Comparison of ENCODE assay signal across 19 cellular contexts in genomic region chr21:39055167-39055767, GRCh38.
A peak's percentile ranks its signal among the peaks of the same experiment; 100 is the strongest.
DNase-seq lines count a peak whose midpoint lies in the region; ATAC-seq and TF ChIP-seq lines count a peak whose summit lies in the region.
"Had no signal": no experiment of that assay in that cellular context is flagged by ENCODE, and none has a peak within 500 bp of the region (broad histone marks: within the 10 kb centered on the region; RNA-seq: fewer than 3 reads in every experiment).

No MANE protein-coding gene starts in this region.

- H3K4me3 Mint-ChIP-seq in stimulated activated effector memory CD8-positive, alpha-beta T cell treated with anti-CD3 and anti-CD28 coated beads, Interleukin-12 subunit alpha, Interleukin-12 subunit beta, amount 100 ng/mL, for 72 hours = no peak overlapping the region
- no peak overlapping the region for H3K4me3 Mint-ChIP-seq in nephron progenitor cell
- H3K4me3 Mint-ChIP-seq in endodermal cell = no peak overlapping the region
- H3K4me3 Mint-ChIP-seq: neural progenitor cell had no signal

- no peaks in the 10 kb centered on the region for H3K9me3 Mint-ChIP-seq in stimulated activated effector memory CD8-positive, alpha-beta T cell treated with anti-CD3 and anti-CD28 coated beads, Interleukin-12 subunit alpha, Interleukin-12 subunit beta, amount 100 ng/mL, for 72 hours
- H3K9me3 Mint-ChIP-seq in nephron progenitor cell (no peaks in the 10 kb centered on the region), endodermal cell (no peaks in the 10 kb centered on the region)
- H3K9me3 Mint-ChIP-seq: neural progenitor cell had no signal

- no peak overlapping the region for H3K27ac Mint-ChIP-seq in stimulated activated effector memory CD8-positive, alpha-beta T cell treated with anti-CD3 and anti-CD28 coated beads, Interleukin-12 subunit alpha, Interleukin-12 subunit beta, amount 100 ng/mL, for 72 hours
- H3K27ac Mint-ChIP-seq in nephron progenitor cell (no peak overlapping the region), endodermal cell (no peak overlapping the region)
- H3K27ac Mint-ChIP-seq: neural progenitor cell had no signal

- H3K4me1 ChIP-seq in right atrium auricular region = peaks cover 0 to 17% of the 10 kb centered on the region in 2 donors
- no peaks in the 10 kb centered on the region for H3K4me1 ChIP-seq in stomach smooth muscle (ENCODE audit: control insufficient read depth, insufficient read depth, low read length)
- H3K4me1 ChIP-seq in endodermal cell (ENCODE audit: control insufficient read depth, insufficient read depth, low read length) = no peaks in the 10 kb centered on the region
- H3K4me1 ChIP-seq: SJCRH30 had no signal

- H3K27me3 Mint-ChIP-seq in nephron progenitor cell (ENCODE audit: low read depth, poor library complexity) (peaks cover 14% of the 10 kb centered on the region), endodermal cell (ENCODE audit: insufficient read depth) (peaks cover 2% of the 10 kb centered on the region)

- WGBS in endodermal cell (ENCODE audit: insufficient coverage in 1 of 2, insufficient read length in 1 of 2), 2 experiments = 93 to 96% methylated on average over 4 to 6 of the region's 6 CpGs

- no peaks in the 10 kb centered on the region for H3K4me1 Mint-ChIP-seq in stimulated activated effector memory CD8-positive, alpha-beta T cell treated with anti-CD3 and anti-CD28 coated beads, Interleukin-12 subunit alpha, Interleukin-12 subunit beta, amount 100 ng/mL, for 72 hours
- peaks cover 16% of the 10 kb centered on the region for H3K4me1 Mint-ChIP-seq in nephron progenitor cell
- no peaks in the 10 kb centered on the region for H3K4me1 Mint-ChIP-seq in endodermal cell

- no peak for ATAC-seq in stimulated activated effector memory CD8-positive, alpha-beta T cell treated with anti-CD3 and anti-CD28 coated beads, Interleukin-12 subunit alpha, Interleukin-12 subunit beta, amount 100 ng/mL, for 72 hours
- ATAC-seq in HG03520 (IDR thresholded peaks at IDR 0.05; ENCODE audit: unreplicated experiment) = no peak
- ATAC-seq: activated CD4-positive, CD25-positive, alpha-beta regulatory T cell treated with anti-CD3 and anti-CD28 coated beads, Interleukin-2, amount 50 U/mL, for 24 hours had no signal

- H3K27ac ChIP-seq in right atrium auricular region (peak overlapping the region; percentile 15 to 65), stomach smooth muscle (ENCODE audit: low read length) (peak overlapping the region; percentile 46), endodermal cell (ENCODE audit: low read depth, low read length) (no peak overlapping the region)
- H3K27ac ChIP-seq: epithelial cell of prostate, neural progenitor cell, SJCRH30 had no signal

- H3K9ac ChIP-seq in stomach smooth muscle (ENCODE audit: low read length in 2 of 2) = no peak overlapping the region
- H3K9ac ChIP-seq in endodermal cell (ENCODE audit: extremely low read depth, low read length, poor library complexity, severe bottlenecking) = no peak overlapping the region
- H3K9ac ChIP-seq: neural progenitor cell had no signal

- DNase-seq in GM04503 (ENCODE audit: low read depth) = peak; percentile 53
- DNase-seq in NOMO-1 treated with DMSO at 0.1 percent for 48 hours (lab: John Stamatoyannopoulos, UW; ENCODE audit: unreplicated experiment) = peak; percentile 66
- no peak for DNase-seq in right atrium auricular region (ENCODE audit: low spot score)
- no peak for DNase-seq in stimulated activated effector memory CD8-positive, alpha-beta T cell treated with anti-CD3 and anti-CD28 coated beads, Interleukin-12 subunit alpha, Interleukin-12 subunit beta, amount 100 ng/mL, for 72 hours (ENCODE audit: low spot score in 2 of 2)
- no peak for DNase-seq in nephron progenitor cell
- DNase-seq in endodermal cell = no peak
- DNase-seq: DMS79 treated with DMSO at 0.1 percent for 48 hours; glutamatergic neuron; KG1; midbrain; NCI-H1417 treated with DMSO at 0.1 percent for 48 hours; NCI-H446 treated with DMSO at 0.1 percent for 48 hours; SJCRH30; stimulated activated CD4-positive, alpha-beta T cell treated with anti-CD3 and anti-CD28 coated beads, Interleukin-1b, Interleukin-23, amount 100 ng/mL, for 48 hours had no signal

- TF ChIP-seq CTCF in right atrium auricular region (IDR thresholded peaks at IDR 0.05) (no peak), nephron progenitor cell (IDR thresholded peaks at IDR 0.05) (no peak), endodermal cell (conservative IDR thresholded peaks at IDR 0.05) (no peak)

- H3K4me3 ChIP-seq in right atrium auricular region = no peak overlapping the region
- H3K4me3 ChIP-seq in stomach smooth muscle (ENCODE audit: low read length in 2 of 2) = no peak overlapping the region
- no peak overlapping the region for H3K4me3 ChIP-seq in endodermal cell (ENCODE audit: low read length)
- H3K4me3 ChIP-seq: neural progenitor cell, SJCRH30 had no signal

- no peaks in the 10 kb centered on the region for H3K9me3 ChIP-seq in right atrium auricular region
- H3K9me3 ChIP-seq in stomach smooth muscle (ENCODE audit: control insufficient read depth in 2 of 2, low read length in 2 of 2) = no peaks in the 10 kb centered on the region
- no peaks in the 10 kb centered on the region for H3K9me3 ChIP-seq in endodermal cell (ENCODE audit: control insufficient read depth, low read length)
- H3K9me3 ChIP-seq: SJCRH30 had no signal

- no peaks in the 10 kb centered on the region for H3K27me3 ChIP-seq in right atrium auricular region
- H3K27me3 ChIP-seq in stomach smooth muscle (ENCODE audit: control insufficient read depth in 1 of 2, insufficient read depth in 2 of 2, low read length in 2 of 2) = no peaks in the 10 kb centered on the region
- H3K27me3 ChIP-seq in endodermal cell (ENCODE audit: control insufficient read depth, insufficient read depth, low read length, poor library complexity, severe bottlenecking) = no peaks in the 10 kb centered on the region
- H3K27me3 ChIP-seq: neural progenitor cell had no signal

- H3K36me3 Mint-ChIP-seq in stimulated activated effector memory CD8-positive, alpha-beta T cell treated with anti-CD3 and anti-CD28 coated beads, Interleukin-12 subunit alpha, Interleukin-12 subunit beta, amount 100 ng/mL, for 72 hours = no peaks in the 10 kb centered on the region
- H3K36me3 Mint-ChIP-seq in nephron progenitor cell (ENCODE audit: low read depth) (no peaks in the 10 kb centered on the region), endodermal cell (ENCODE audit: low read depth) (no peaks in the 10 kb centered on the region)
- H3K36me3 Mint-ChIP-seq: neural progenitor cell had no signal

- H3K36me3 ChIP-seq in right atrium auricular region (no peaks in the 10 kb centered on the region), stomach smooth muscle (ENCODE audit: control insufficient read depth in 2 of 2, insufficient read depth in 2 of 2, low read length in 2 of 2) (no peaks in the 10 kb centered on the region), endodermal cell (ENCODE audit: control insufficient read depth, insufficient read depth, low read length) (no peaks in the 10 kb centered on the region)
- H3K36me3 ChIP-seq: neural progenitor cell, SJCRH30 had no signal

Comparison
In these comparisons a context has a peak if more than half of its experiments do, and no peak if none do; other contexts are left out.
1. DNase-seq: peak in GM04503 (single experiment) and NOMO-1 treated with DMSO at 0.1 percent for 48 hours (single experiment); none in right atrium auricular region (single experiment), stimulated activated effector memory CD8-positive, alpha-beta T cell treated with anti-CD3 and anti-CD28 coated beads, Interleukin-12 subunit alpha, Interleukin-12 subunit beta, amount 100 ng/mL, for 72 hours (0 of 2), nephron progenitor cell (single experiment) and endodermal cell (single experiment).